In genomic region chr20:3168079-3168828, GRCh38 we compare ENCODE assay signal across 11 cellular contexts. TPM values are rescaled to one million over a fixed set of nuclear protein-coding genes. Genes with fewer than 3 reads are reported as not detected.
DNase-seq lines count a peak whose midpoint lies in the region; ATAC-seq and TF ChIP-seq lines count a peak whose summit lies in the region.
"Had no signal": no experiment of that assay in that cellular context is flagged by ENCODE, and none has a peak within 500 bp of the region (broad histone marks: within the 10 kb centered on the region; RNA-seq: fewer than 3 reads in every experiment).

No MANE protein-coding gene starts in this region.

- no peaks in the 10 kb centered on the region for H3K9me3 Mint-ChIP-seq in Calu3 (ENCODE audit: low read depth, unreplicated experiment)

- H2AFZ ChIP-seq in MM.1S (ENCODE audit: low read length), result no peak overlapping the region

- ATAC-seq in mucosa of descending colon (peak; percentile 77), HG03196 (IDR thresholded peaks at IDR 0.05; ENCODE audit: unreplicated experiment) (no peak)

- peak; percentile 19; the same call in 1 of the 2 replicates for TF ChIP-seq RAD21 in Ishikawa (IDR thresholded peaks at IDR 0.05; ENCODE audit: low read depth)

- H3K4me3 ChIP-seq in epithelial cell of esophagus (ENCODE audit: low read length) (peak overlapping the region; percentile 30), mucosa of descending colon (no peak overlapping the region), MM.1S (ENCODE audit: low read length) (no peak overlapping the region)

- H3K4me2 ChIP-seq in MM.1S (ENCODE audit: low read depth, low read length), result no peak overlapping the region

- H3K27me3 Mint-ChIP-seq in Calu3 (ENCODE audit: unreplicated experiment), result peaks cover 16% of the 10 kb centered on the region

- H3K9me3 ChIP-seq in mucosa of descending colon (no peaks in the 10 kb centered on the region), MM.1S (replicated peaks; ENCODE audit: insufficient read depth, low read length) (no peaks in the 10 kb centered on the region)

- no peak overlapping the region for H3K27ac Mint-ChIP-seq in Calu3 (ENCODE audit: unreplicated experiment)

- H3K4me1 ChIP-seq in mucosa of descending colon (ENCODE audit: low read depth) (peaks cover 8% of the 10 kb centered on the region), MM.1S (ENCODE audit: low read length) (no peaks in the 10 kb centered on the region)

- H3K36me3 Mint-ChIP-seq in Calu3 (ENCODE audit: insufficient read depth, unreplicated experiment), result peaks cover 5% of the 10 kb centered on the region

- CTCF ChIA-PET in Calu3 (lab: Charles Lee), result interaction anchor here (1.1 kb wide), 1 partner anchor 8 kb away, joined by 8 read pairs; the partner anchor contains the start of genes FASTKD5 and UBOX5

- TF ChIP-seq EP300 in Ishikawa (IDR thresholded peaks at IDR 0.05; ENCODE audit: borderline replicate concordance), result no peak; the same call in 1 of the 2 replicates

- H3K9ac ChIP-seq in MM.1S (ENCODE audit: low read length), result no peak overlapping the region

- TF ChIP-seq CTCF in Calu3 (IDR thresholded peaks at IDR 0.05; ENCODE audit: unreplicated experiment) (no peak), epithelial cell of esophagus (IDR thresholded peaks at IDR 0.05; ENCODE audit: insufficient read depth, low read depth, low read length, missing control alignments) (no peak), mucosa of descending colon (IDR thresholded peaks at IDR 0.05) (no peak), MM.1S (IDR thresholded peaks at IDR 0.05; ENCODE audit: low read length) (no peak)

- H3K36me3 ChIP-seq in mucosa of descending colon (ENCODE audit: low read depth) (no peaks in the 10 kb centered on the region), MM.1S (replicated peaks; ENCODE audit: insufficient read depth, low read length) (no peaks in the 10 kb centered on the region)

- DNase-seq in Calu3, result peak; percentile 68
- DNase-seq in epithelial cell of esophagus (ENCODE audit: low read depth), result no peak
- DNase-seq in mucosa of descending colon, result peak; percentile 62 to 75 (median 75)
- no peak for DNase-seq in caudate nucleus (lab: John Stamatoyannopoulos, UW)
- no peak for DNase-seq in MM.1S
- DNase-seq in AG20443 (ENCODE audit: low spot score), result no peak
- DNase-seq: activated gamma-delta T cell treated with Interleukin-2 at 50 U/mL for 16 hours, DMS 273 treated with DMSO at 0.1 percent for 48 hours, NCI-H2171 treated with DMSO at 0.1 percent for 48 hours had no signal

- H3K9me2 ChIP-seq in MM.1S (replicated peaks; ENCODE audit: insufficient read depth, low read length), result no peaks in the 10 kb centered on the region

- H4K20me1 ChIP-seq in MM.1S (ENCODE audit: insufficient read depth, low read length), result no peaks in the 10 kb centered on the region

- H3K4me1 Mint-ChIP-seq in Calu3 (ENCODE audit: low read depth, unreplicated experiment), result no peaks in the 10 kb centered on the region

- peak overlapping the region; percentile 50 for H3K4me3 Mint-ChIP-seq in Calu3 (ENCODE audit: low read depth, unreplicated experiment)

- H3K27ac ChIP-seq in caudate nucleus (ENCODE audit: low read depth, low read length), result no peak overlapping the region
- H3K27ac ChIP-seq in MM.1S (ENCODE audit: low read length), result no peak overlapping the region

- no TSS peak for BruUV-seq in Calu3 (replicated peaks; lab: Mats Ljungman, UMichigan)

- H3K27me3 ChIP-seq in MM.1S (replicated peaks; ENCODE audit: insufficient read depth, low read length), result peaks cover 50% of the 10 kb centered on the region

- H3F3A ChIP-seq in MM.1S (ENCODE audit: insufficient read depth, low read length), result no peaks in the 10 kb centered on the region

- intact Hi-C loops in Calu3 (cut with micrococcal nuclease; ENCODE audit: unreplicated experiment), result no loop called here
- intact Hi-C loops in mucosa of descending colon (cut with DNase I, micrococcal nuclease), result no loop called here

- no peaks in the 10 kb centered on the region for H3K79me2 ChIP-seq in MM.1S (ENCODE audit: low read length)

TF ChIP-seq in Ishikawa, 13 proteins besides CTCF, POLR2A, EP300 and RAD21:
- peak; percentile 81 for TF ChIP-seq MAX (IDR thresholded peaks at IDR 0.05)
- TF ChIP-seq USF1 (IDR thresholded peaks at IDR 0.05), result no peak
- peak; percentile 48; the same call in 1 of the 2 replicates for TF ChIP-seq TCF12 (IDR thresholded peaks at IDR 0.05; ENCODE audit: low read depth)
- TF ChIP-seq TAF1 (IDR thresholded peaks at IDR 0.05; ENCODE audit: low read depth), result 0 out of 2 replicates have a peak, but pooled peaks have one; percentile 17
- TF ChIP-seq YY1 (IDR thresholded peaks at IDR 0.05; ENCODE audit: low read depth), result 0 out of 2 replicates have a peak, but pooled peaks have one; percentile 12
- TF ChIP-seq ZBTB7A (IDR thresholded peaks at IDR 0.05; ENCODE audit: low read depth), result no peak

RNA-seq across cellular contexts. Expression of gene LZTS3, which starts 5.1 kb away (rescaled TPM):
- 10.4 and 11.4 TPM in 2 replicates for total RNA-seq in Calu3 (2022)
- total RNA-seq in mucosa of descending colon, result 1 to 10 TPM; 4.2 to 9.9 (median 8.0) TPM

RNA-seq across cellular contexts. Expression of gene FASTKD5, which starts 8.6 kb away (rescaled TPM):
- total RNA-seq in Calu3 (2022) (13.3 and 13.9 TPM in 2 replicates), mucosa of descending colon (10 to 100 TPM; 15.5 to 17.7 (median 16.0) TPM)

RNA-seq across cellular contexts. Expression of gene UBOX5, which starts 8.6 kb away (rescaled TPM):
- total RNA-seq in Calu3 (2022) (3.3 and 4.3 TPM in 2 replicates), mucosa of descending colon (1 to 10 TPM; 5.9 to 9.2 (median 8.5) TPM)

RNA-seq across cellular contexts. Expression of gene DDRGK1, which starts 36.2 kb away (rescaled TPM):
- total RNA-seq in Calu3 (2022) (30.9 and 36.3 TPM in 2 replicates), mucosa of descending colon (10 to 100 TPM; 51.3 to 80.3 (median 62.9) TPM)

RNA-seq across cellular contexts. Expression of gene ITPA, which starts 41.0 kb away (rescaled TPM):
- total RNA-seq in Calu3 (2022), result 42.5 and 53.4 TPM in 2 replicates
- 10 to 100 TPM; 29.8 to 44.7 (median 43.8) TPM for total RNA-seq in mucosa of descending colon

Comparison
In these comparisons a context has a peak if more than half of its experiments do, and no peak if none do; other contexts are left out.
1. DNase-seq: peak in Calu3 (single experiment) and mucosa of descending colon (3 of 3); none in epithelial cell of esophagus (single experiment), caudate nucleus (0 of 61), MM.1S (single experiment) and AG20443 (single experiment).